Comparison of ENCODE assay signal across 14 cellular contexts in genomic region chr18:63887424-63887823, GRCh38. TPM values are rescaled to one million over a fixed set of nuclear protein-coding genes. Genes with fewer than 3 reads are reported as not detected.
DNase-seq lines count a peak whose midpoint lies in the region; ATAC-seq, FAIRE-seq and TF ChIP-seq lines count a peak whose summit lies in the region.
"Had no signal": no experiment of that assay in that cellular context is flagged by ENCODE, and none has a peak within 500 bp of the region (broad histone marks: within the 10 kb centered on the region; RNA-seq: fewer than 3 reads in every experiment).

Gene SERPINB2, plus strand, starts transcription at chr18:63887705. Its CDS starts 3,740 bp downstream, at chr18:63891445.

- H3K4me2 ChIP-seq in parathyroid adenoma (ENCODE audit: low read length): no peak within 1 kb of the TSS

- peaks cover 19% of the 10 kb centered on the region for H3K4me1 ChIP-seq in parathyroid adenoma

- DNase-seq in activated CD4-positive, alpha-beta T cell treated with anti-CD3 and anti-CD28 coated beads for 36 hours: peak; percentile 20
- no peak for DNase-seq in activated CD4-positive, alpha-beta T cell treated with anti-CD3 and anti-CD28 coated beads, Interleukin-2, amount 50 U/mL, for 1 hour
- DNase-seq in HT1080 (ENCODE audit: low read depth) (peak; percentile 56), bronchial epithelial cell (ENCODE audit: low read depth) (peak; percentile 97), islet precursor cell (no peak), Right ventricle myocardium superior (no peak)
- no peak for DNase-seq in stimulated activated CD8-positive, alpha-beta memory T cell treated with anti-CD3 and anti-CD28 coated beads, Interleukin-4, amount 100 ng/mL, for 48 hours
- DNase-seq: activated naive CD8-positive, alpha-beta T cell treated with anti-CD3 and anti-CD28 coated beads, Interleukin-2, amount 10 ng/mL, durations not matched to agents 7 days and 5 days; NCI-H1436 had no signal

- H3K9ac ChIP-seq in parathyroid adenoma: no peak within 1 kb of the TSS

- intact Hi-C loops in activated CD4-positive, alpha-beta T cell treated with anti-CD3 and anti-CD28 coated beads for 36 hours (cut with DNase I, micrococcal nuclease): no loop called here
- intact Hi-C loops in Right ventricle myocardium superior (cut with DNase I): no loop called here

- no peaks in the 10 kb centered on the region for H3K9me3 Mint-ChIP-seq in activated CD4-positive, alpha-beta T cell treated with anti-CD3 and anti-CD28 coated beads for 36 hours (ENCODE audit: low read depth)
- H3K9me3 Mint-ChIP-seq: activated naive CD8-positive, alpha-beta T cell treated with anti-CD3 and anti-CD28 coated beads, Interleukin-2, amount 10 ng/mL, durations not matched to agents 7 days and 5 days had no signal

- ATAC-seq in activated CD4-positive, alpha-beta T cell treated with anti-CD3 and anti-CD28 coated beads for 36 hours: peak; percentile 89
- ATAC-seq in Right ventricle myocardium superior (ENCODE audit: poor library complexity): no peak
- ATAC-seq: SK-N-SH treated with all-trans-retinoic acid at 6 μM for 48 hours had no signal

- H3K27ac Mint-ChIP-seq in activated CD4-positive, alpha-beta T cell treated with anti-CD3 and anti-CD28 coated beads for 36 hours: no peak within 1 kb of the TSS
- H3K27ac Mint-ChIP-seq: activated naive CD8-positive, alpha-beta T cell treated with anti-CD3 and anti-CD28 coated beads, Interleukin-2, amount 10 ng/mL, durations not matched to agents 7 days and 5 days had no signal

- POLR2A ChIA-PET in activated CD4-positive, alpha-beta T cell treated with anti-CD3 and anti-CD28 coated beads for 36 hours (lab: Charles Lee): no interaction called here

- no peaks in the 10 kb centered on the region for H3K27me3 ChIP-seq in bronchial epithelial cell (ENCODE audit: control insufficient read depth, insufficient read depth, low read length)
- H3K27me3 ChIP-seq in parathyroid adenoma (ENCODE audit: control insufficient read depth, insufficient read depth, low read length): no peaks in the 10 kb centered on the region

- peak within 1 kb of the TSS; percentile 29 for H3K4me3 ChIP-seq in bronchial epithelial cell (ENCODE audit: low read depth, low read length)
- H3K4me3 ChIP-seq in parathyroid adenoma (ENCODE audit: low read depth, low read length): no peak within 1 kb of the TSS

- peak within 1 kb of the TSS; percentile 12 for H3K27ac ChIP-seq in parathyroid adenoma

- peaks cover 17% of the 10 kb centered on the region for H3K27me3 Mint-ChIP-seq in activated CD4-positive, alpha-beta T cell treated with anti-CD3 and anti-CD28 coated beads for 36 hours

- H3K36me3 ChIP-seq in bronchial epithelial cell (ENCODE audit: control insufficient read depth, insufficient read depth, low read length) (peaks cover 7% of the 10 kb centered on the region), parathyroid adenoma (ENCODE audit: control insufficient read depth, insufficient read depth, low read length) (no peaks in the 10 kb centered on the region)

- H3K4me3 Mint-ChIP-seq in activated CD4-positive, alpha-beta T cell treated with anti-CD3 and anti-CD28 coated beads for 36 hours: no peak within 1 kb of the TSS
- H3K4me3 Mint-ChIP-seq: activated naive CD8-positive, alpha-beta T cell treated with anti-CD3 and anti-CD28 coated beads, Interleukin-2, amount 10 ng/mL, durations not matched to agents 7 days and 5 days had no signal

- CTCF ChIA-PET in activated CD4-positive, alpha-beta T cell treated with anti-CD3 and anti-CD28 coated beads for 36 hours (lab: Charles Lee): interaction anchor here (0.6 to 1.4 kb wide), 4 partner anchors 67 to 447 kb away, joined by 3 to 4 read pairs (median 3); no protein-coding TSS in a partner anchor

- peaks cover 4% of the 10 kb centered on the region for H3K4me1 Mint-ChIP-seq in activated CD4-positive, alpha-beta T cell treated with anti-CD3 and anti-CD28 coated beads for 36 hours
- H3K4me1 Mint-ChIP-seq: activated naive CD8-positive, alpha-beta T cell treated with anti-CD3 and anti-CD28 coated beads, Interleukin-2, amount 10 ng/mL, durations not matched to agents 7 days and 5 days had no signal

- H3K9me3 ChIP-seq in parathyroid adenoma (ENCODE audit: control insufficient read depth, low read length): no peaks in the 10 kb centered on the region

- peak within 1 kb of the TSS; percentile 51 for H2AFZ ChIP-seq in parathyroid adenoma

- no peaks in the 10 kb centered on the region for H3K79me2 ChIP-seq in parathyroid adenoma

- FAIRE-seq in bronchial epithelial cell (lab: Jason Lieb, UNC): no peak
- FAIRE-seq: GM18507 had no signal

- TF ChIP-seq CTCF in bronchial epithelial cell (IDR thresholded peaks at IDR 0.05; ENCODE audit: insufficient read depth, low read length, severe bottlenecking) (no peak), parathyroid adenoma (IDR thresholded peaks at IDR 0.05) (no peak)

- no peaks in the 10 kb centered on the region for H3K36me3 Mint-ChIP-seq in activated CD4-positive, alpha-beta T cell treated with anti-CD3 and anti-CD28 coated beads for 36 hours (ENCODE audit: low read depth)
- H3K36me3 Mint-ChIP-seq: activated naive CD8-positive, alpha-beta T cell treated with anti-CD3 and anti-CD28 coated beads, Interleukin-2, amount 10 ng/mL, durations not matched to agents 7 days and 5 days had no signal

RNA-seq across cellular contexts. Expression of gene SERPINB2, which starts in this region (rescaled TPM):
- not detected for total RNA-seq in activated CD4-positive, alpha-beta T cell treated with anti-CD3 and anti-CD28 coated beads for 36 hours
- total RNA-seq in HT1080 (2014; rRNA removed; shearing (Covaris generic)): 0.27 and 1.8 TPM in 2 replicates
- polyA plus RNA-seq in HT1080 (2015; cell fraction: cytosol; rRNA removed): 0.61 and 0.88 TPM in 2 replicates
- 1.1 and 2.1 TPM in 2 replicates for polyA plus RNA-seq in HT1080 (2015; cell fraction: nucleus; rRNA removed)
- total RNA-seq in bronchial epithelial cell (50.5 and 64.6 TPM in 2 replicates), Right ventricle myocardium superior (not detected)
- total RNA-seq: A172; activated CD8-positive, alpha-beta memory T cell treated with anti-CD3 and anti-CD28 coated beads for 36 hours had no signal

Comparison
In these comparisons a context has a peak if more than half of its experiments do, and no peak if none do; other contexts are left out.
1. RNA of gene SERPINB2 (total RNA-seq): 50.5 to 64.6 TPM in bronchial epithelial cell; 0.27 to 1.8 TPM in HT1080, not detected in Right ventricle myocardium superior (single experiment) and not detected in activated CD4-positive, alpha-beta T cell treated with anti-CD3 and anti-CD28 coated beads for 36 hours; every median in the first group is over 10 times any median in the second.
2. Peak in DNase-seq and ATAC-seq in activated CD4-positive, alpha-beta T cell treated with anti-CD3 and anti-CD28 coated beads for 36 hours; RNA of the gene not detected or under 1 TPM.
3. DNase-seq: peak in HT1080 (single experiment) and bronchial epithelial cell (single experiment); none in activated CD4-positive, alpha-beta T cell treated with anti-CD3 and anti-CD28 coated beads, Interleukin-2, amount 50 U/mL, for 1 hour (single experiment), islet precursor cell (single experiment), Right ventricle myocardium superior (single experiment) and stimulated activated CD8-positive, alpha-beta memory T cell treated with anti-CD3 and anti-CD28 coated beads, Interleukin-4, amount 100 ng/mL, for 48 hours (single experiment).